1 cellular context compared by ENCODE assay signal in the genomic region with DNA sequence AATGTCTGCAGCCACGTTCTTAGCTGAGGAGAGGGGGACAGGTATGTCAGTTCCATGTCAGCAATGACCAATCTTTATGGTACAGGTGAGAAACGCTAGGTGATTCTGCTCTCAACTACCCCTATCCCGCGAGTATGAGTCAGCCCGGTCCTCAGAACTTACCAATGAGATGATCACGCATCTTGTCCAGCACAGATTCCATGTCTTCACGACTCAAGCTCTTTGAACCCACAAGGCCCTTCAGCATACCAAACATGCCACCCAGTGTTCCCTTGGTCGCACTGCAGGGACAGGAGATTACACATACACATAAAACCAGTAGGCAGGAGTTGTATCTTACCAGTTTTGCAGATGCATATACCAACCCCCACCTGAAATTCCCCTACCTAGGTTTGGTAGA.
TF ChIP-seq lines count a peak whose summit lies in the region.

No MANE protein-coding gene starts in this region.

TF ChIP-seq in H1, 55 proteins besides CTCF, POLR2A, EP300 and RAD21:
- no peak for TF ChIP-seq RFX5 (IDR thresholded peaks at IDR 0.05; ENCODE audit: borderline replicate concordance, low read depth, low read length)
- TF ChIP-seq POLR2AphosphoS5 (IDR thresholded peaks at IDR 0.05; ENCODE audit: low read depth, low read length): peak; percentile 56
- no peak for TF ChIP-seq MAFK (IDR thresholded peaks at IDR 0.05; ENCODE audit: low read depth, low read length)
TF ChIP-seq in H1: peak in this region for 1.
